ENCODE assay signal across 20 cellular contexts in the genomic region with DNA sequence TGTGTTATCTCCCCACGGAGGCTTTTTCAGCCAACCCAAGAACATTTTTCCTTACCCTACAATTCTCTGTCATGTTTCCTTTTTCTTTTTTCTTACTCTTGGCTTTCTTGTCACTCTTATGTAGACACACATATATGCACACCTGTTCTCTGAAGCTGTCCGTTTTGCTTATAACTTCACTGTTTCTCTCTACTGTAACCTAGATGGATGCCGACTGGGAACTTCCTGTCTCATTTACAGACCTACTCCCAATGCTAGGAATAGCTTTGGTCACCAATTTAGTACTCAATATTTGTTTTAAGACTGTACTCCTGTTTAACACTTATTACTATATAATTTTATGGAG. TPM values are rescaled to one million over a fixed set of nuclear protein-coding genes. Genes with fewer than 3 reads are reported as not detected.
A peak's percentile ranks its signal among the peaks of the same experiment; 100 is the strongest.
DNase-seq lines count a peak whose midpoint lies in the region; ATAC-seq and TF ChIP-seq lines count a peak whose summit lies in the region.
"Had no signal": no experiment of that assay in that cellular context is flagged by ENCODE, and none has a peak within 500 bp of the region (broad histone marks: within the 10 kb centered on the region; RNA-seq: fewer than 3 reads in every experiment).

No MANE protein-coding gene starts in this region.

- peaks cover 16% of the 10 kb centered on the region for H3K36me3 Mint-ChIP-seq in natural killer cell treated with Interleukin-12 subunit alpha and Interleukin-12 subunit beta and Interleukin-15 and Interleukin-18, amount 100 ng/mL, for 72 hours
- H3K36me3 Mint-ChIP-seq in natural killer cell = peaks cover 32% of the 10 kb centered on the region
- H3K36me3 Mint-ChIP-seq: neural progenitor cell had no signal

- H3K9ac ChIP-seq in MM.1S (ENCODE audit: low read length) = no peak overlapping the region
- H3K9ac ChIP-seq: neural progenitor cell, SK-N-SH had no signal

- H3K27ac ChIP-seq in MM.1S (ENCODE audit: low read length) = peak overlapping the region; percentile 34; the same call in 1 of the 2 replicates
- H3K27ac ChIP-seq: ascending aorta, neural progenitor cell, psoas muscle, tibial artery had no signal

- H3K27me3 ChIP-seq in MM.1S (replicated peaks; ENCODE audit: insufficient read depth, low read length) (no peaks in the 10 kb centered on the region), HAP-1 (ENCODE audit: low read depth) (no peaks in the 10 kb centered on the region)
- H3K27me3 ChIP-seq: ascending aorta, neural progenitor cell, tibial artery had no signal

- H3K9me3 ChIP-seq in MM.1S (replicated peaks; ENCODE audit: insufficient read depth, low read length) (no peaks in the 10 kb centered on the region), HAP-1 (no peaks in the 10 kb centered on the region; the same call in 1 of the 2 replicates)
- H3K9me3 ChIP-seq: ascending aorta, psoas muscle, SK-N-SH, tibial artery had no signal

- H3K79me2 ChIP-seq in MM.1S (ENCODE audit: low read length) = no peaks in the 10 kb centered on the region

- no peak for ATAC-seq in natural killer cell treated with Interleukin-12 subunit alpha and Interleukin-12 subunit beta and Interleukin-15 and Interleukin-18, amount 100 ng/mL, for 72 hours
- ATAC-seq in natural killer cell = no peak
- peak; percentile 18 for ATAC-seq in GM21390 (IDR thresholded peaks at IDR 0.05; ENCODE audit: unreplicated experiment)
- peak; percentile 35 for ATAC-seq in stimulated activated naive CD8-positive, alpha-beta T cell treated with anti-CD3 and anti-CD28 coated beads, Interleukin-15, amount 100 ng/mL, for 72 hours
- ATAC-seq: psoas muscle had no signal

- no peak for TF ChIP-seq CTCF in natural killer cell (IDR thresholded peaks at IDR 0.05)
- no peak for TF ChIP-seq CTCF in MM.1S (IDR thresholded peaks at IDR 0.05; ENCODE audit: low read length)

- peak overlapping the region; percentile 50 for H3K4me3 Mint-ChIP-seq in natural killer cell treated with Interleukin-12 subunit alpha and Interleukin-12 subunit beta and Interleukin-15 and Interleukin-18, amount 100 ng/mL, for 72 hours
- no peak overlapping the region for H3K4me3 Mint-ChIP-seq in natural killer cell
- no peak overlapping the region for H3K4me3 Mint-ChIP-seq in stimulated activated naive CD8-positive, alpha-beta T cell treated with anti-CD3 and anti-CD28 coated beads, Interleukin-15, amount 100 ng/mL, for 72 hours
- H3K4me3 Mint-ChIP-seq: neural progenitor cell had no signal

- H3K4me2 ChIP-seq in MM.1S (ENCODE audit: low read depth, low read length) = peak overlapping the region; percentile 30
- H3K4me2 ChIP-seq: neural progenitor cell, SK-N-SH had no signal

- in situ Hi-C loops in HAP-1 (cut with MboI; ENCODE audit: low sequenced_read_pairs) = no loop called here

- DNase-seq in natural killer cell treated with Interleukin-12 subunit alpha and Interleukin-12 subunit beta and Interleukin-15 and Interleukin-18, amount 100 ng/mL, for 72 hours (ENCODE audit: low spot score) = no peak
- DNase-seq in natural killer cell = no peak
- DNase-seq in MM.1S = no peak
- DNase-seq in stimulated activated naive CD8-positive, alpha-beta T cell treated with anti-CD3 and anti-CD28 coated beads, Interleukin-15, amount 100 ng/mL, for 72 hours = no peak
- no peak for DNase-seq in NCI-H2196 treated with DMSO at 0.1 percent for 48 hours (lab: John Stamatoyannopoulos, UW; ENCODE audit: unreplicated experiment)
- no peak for DNase-seq in cardiac septum (ENCODE audit: low spot score)
- no peak for DNase-seq in HAP-1 (ENCODE audit: low spot score in 2 of 2)
- DNase-seq: activated naive CD4-positive, alpha-beta T cell treated with Interleukin-2 at 50 U/mL for 16 hours; foreskin melanocyte; hypothalamus; islet precursor cell; NCI-H146; NCI-H524 treated with DMSO at 0.1 percent for 48 hours; psoas muscle; SK-N-SH; tibial artery had no signal

- peaks cover 4% of the 10 kb centered on the region; the same call in 1 of the 2 replicates for H3F3A ChIP-seq in MM.1S (ENCODE audit: insufficient read depth, low read length)

- no peaks in the 10 kb centered on the region for H3K36me3 ChIP-seq in MM.1S (replicated peaks; ENCODE audit: insufficient read depth, low read length)
- H3K36me3 ChIP-seq in HAP-1 (replicated peaks) = no peaks in the 10 kb centered on the region
- H3K36me3 ChIP-seq: neural progenitor cell, tibial artery had no signal

- peaks cover 2% of the 10 kb centered on the region for H3K9me3 Mint-ChIP-seq in natural killer cell treated with Interleukin-12 subunit alpha and Interleukin-12 subunit beta and Interleukin-15 and Interleukin-18, amount 100 ng/mL, for 72 hours
- H3K9me3 Mint-ChIP-seq in natural killer cell = peaks cover 0 to 2% of the 10 kb centered on the region in 2 donors
- H3K9me3 Mint-ChIP-seq in stimulated activated naive CD8-positive, alpha-beta T cell treated with anti-CD3 and anti-CD28 coated beads, Interleukin-15, amount 100 ng/mL, for 72 hours = peaks cover 0 to 4% of the 10 kb centered on the region in 2 donors
- H3K9me3 Mint-ChIP-seq: neural progenitor cell had no signal

- H3K27ac Mint-ChIP-seq in natural killer cell treated with Interleukin-12 subunit alpha and Interleukin-12 subunit beta and Interleukin-15 and Interleukin-18, amount 100 ng/mL, for 72 hours = peak overlapping the region in 1 of 2 donors; percentile 62
- H3K27ac Mint-ChIP-seq in natural killer cell = no peak overlapping the region
- H3K27ac Mint-ChIP-seq in stimulated activated naive CD8-positive, alpha-beta T cell treated with anti-CD3 and anti-CD28 coated beads, Interleukin-15, amount 100 ng/mL, for 72 hours = no peak overlapping the region
- H3K27ac Mint-ChIP-seq: neural progenitor cell had no signal

- intact Hi-C loops in natural killer cell (cut with micrococcal nuclease) (no loop called here), cardiac septum (cut with DNase I) (no loop called here)

- peaks cover 14 to 25% of the 10 kb centered on the region in 2 donors for H3K4me1 Mint-ChIP-seq in natural killer cell treated with Interleukin-12 subunit alpha and Interleukin-12 subunit beta and Interleukin-15 and Interleukin-18, amount 100 ng/mL, for 72 hours (ENCODE audit: low read depth in 2 of 2)
- H3K4me1 Mint-ChIP-seq in natural killer cell = peaks cover 0 to 8% of the 10 kb centered on the region in 2 donors
- peaks cover 9% of the 10 kb centered on the region for H3K4me1 Mint-ChIP-seq in stimulated activated naive CD8-positive, alpha-beta T cell treated with anti-CD3 and anti-CD28 coated beads, Interleukin-15, amount 100 ng/mL, for 72 hours
- H3K4me1 Mint-ChIP-seq: neural progenitor cell had no signal

- H3K9me2 ChIP-seq in MM.1S (replicated peaks; ENCODE audit: insufficient read depth, low read length) = no peaks in the 10 kb centered on the region
- H3K9me2 ChIP-seq: SK-N-SH had no signal

- no peaks in the 10 kb centered on the region for H3K27me3 Mint-ChIP-seq in natural killer cell treated with Interleukin-12 subunit alpha and Interleukin-12 subunit beta and Interleukin-15 and Interleukin-18, amount 100 ng/mL, for 72 hours
- H3K27me3 Mint-ChIP-seq in natural killer cell (ENCODE audit: low read depth in 2 of 2) = no peaks in the 10 kb centered on the region
- no peaks in the 10 kb centered on the region for H3K27me3 Mint-ChIP-seq in stimulated activated naive CD8-positive, alpha-beta T cell treated with anti-CD3 and anti-CD28 coated beads, Interleukin-15, amount 100 ng/mL, for 72 hours

- H3K4me3 ChIP-seq in MM.1S (ENCODE audit: low read length) (no peak overlapping the region), HAP-1 (no peak overlapping the region)
- H3K4me3 ChIP-seq: ascending aorta, neural progenitor cell, psoas muscle, tibial artery had no signal

- no peaks in the 10 kb centered on the region for H4K20me1 ChIP-seq in MM.1S (ENCODE audit: insufficient read depth, low read length)

- peak overlapping the region; percentile 33 for H2AFZ ChIP-seq in MM.1S (ENCODE audit: low read length)
- H2AFZ ChIP-seq: neural progenitor cell had no signal

- peaks cover 8% of the 10 kb centered on the region; the same call in 1 of the 2 replicates for H3K4me1 ChIP-seq in MM.1S (ENCODE audit: low read length)
- H3K4me1 ChIP-seq in HAP-1 = no peaks in the 10 kb centered on the region
- H3K4me1 ChIP-seq: ascending aorta, neural progenitor cell, psoas muscle, tibial artery had no signal

RNA-seq across cellular contexts. Expression of gene CASP12, which starts 9.9 kb away (rescaled TPM):
- total RNA-seq in natural killer cell treated with Interleukin-12 subunit alpha and Interleukin-12 subunit beta and Interleukin-15 and Interleukin-18, amount 100 ng/mL, for 72 hours = not detected
- total RNA-seq in natural killer cell (not detected), cardiac septum (0.35 TPM)
- total RNA-seq: mononuclear cell, psoas muscle had no signal

Comparison
In these comparisons a context has a peak if more than half of its experiments do, and no peak if none do; other contexts are left out.
1. ATAC-seq: peak in GM21390 (single experiment) and stimulated activated naive CD8-positive, alpha-beta T cell treated with anti-CD3 and anti-CD28 coated beads, Interleukin-15, amount 100 ng/mL, for 72 hours (single experiment); none in natural killer cell treated with Interleukin-12 subunit alpha and Interleukin-12 subunit beta and Interleukin-15 and Interleukin-18, amount 100 ng/mL, for 72 hours (0 of 2) and natural killer cell (0 of 3).